1 cellular context compared by ENCODE assay signal in the genomic region with DNA sequence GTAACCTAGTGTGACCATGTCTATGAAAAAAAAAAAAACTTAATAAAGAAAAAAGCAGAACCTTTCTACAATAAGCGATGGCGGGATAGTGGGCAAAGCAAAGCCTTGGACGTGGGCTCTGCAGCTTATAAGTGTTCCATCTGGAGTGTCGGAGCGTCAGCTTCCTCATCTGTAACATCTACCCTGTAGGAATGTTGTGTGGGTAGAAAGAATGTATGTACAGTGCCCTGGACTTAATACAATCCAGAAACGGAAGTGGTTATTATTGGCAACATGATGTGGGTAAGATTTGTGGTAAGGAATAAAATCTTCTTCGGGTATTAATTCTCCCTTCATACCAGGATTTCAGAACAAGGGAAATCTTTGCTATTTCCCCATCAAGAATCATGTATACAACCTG.
TF ChIP-seq lines count a peak whose summit lies in the region.

No MANE protein-coding gene starts in this region.

TF ChIP-seq in IMR-90, 13 proteins besides CTCF, POLR2A, EP300 and RAD21:
- TF ChIP-seq ELK1 (IDR thresholded peaks at IDR 0.05; ENCODE audit: borderline replicate concordance, low read depth, low read length) (no peak), NFE2L2 (IDR thresholded peaks at IDR 0.05; ENCODE audit: low read depth, low read length) (no peak), FOS (IDR thresholded peaks at IDR 0.05; ENCODE audit: low read depth, low read length) (no peak), SMC3 (IDR thresholded peaks at IDR 0.05; ENCODE audit: low read depth, low read length) (no peak), CHD1 (IDR thresholded peaks at IDR 0.05; ENCODE audit: low read depth, low read length) (no peak), RCOR1 (IDR thresholded peaks at IDR 0.05; ENCODE audit: insufficient replicate concordance, low read length) (no peak), MXI1 (IDR thresholded peaks at IDR 0.05; ENCODE audit: borderline replicate concordance, low read depth, low read length) (no peak), CEBPB (IDR thresholded peaks at IDR 0.05; ENCODE audit: low read depth, low read length) (no peak), MAZ (IDR thresholded peaks at IDR 0.05; ENCODE audit: borderline replicate concordance, low read depth, low read length) (no peak), MAFK (IDR thresholded peaks at IDR 0.05; ENCODE audit: low read depth, low read length) (no peak), USF2 (IDR thresholded peaks at IDR 0.05; ENCODE audit: low read depth, low read length) (no peak), RFX5 (IDR thresholded peaks at IDR 0.05; ENCODE audit: low read depth, low read length) (no peak), BHLHE40 (IDR thresholded peaks at IDR 0.05; ENCODE audit: low read depth, low read length) (no peak)
